10 cellular contexts compared by ENCODE assay signal in the genomic region with DNA sequence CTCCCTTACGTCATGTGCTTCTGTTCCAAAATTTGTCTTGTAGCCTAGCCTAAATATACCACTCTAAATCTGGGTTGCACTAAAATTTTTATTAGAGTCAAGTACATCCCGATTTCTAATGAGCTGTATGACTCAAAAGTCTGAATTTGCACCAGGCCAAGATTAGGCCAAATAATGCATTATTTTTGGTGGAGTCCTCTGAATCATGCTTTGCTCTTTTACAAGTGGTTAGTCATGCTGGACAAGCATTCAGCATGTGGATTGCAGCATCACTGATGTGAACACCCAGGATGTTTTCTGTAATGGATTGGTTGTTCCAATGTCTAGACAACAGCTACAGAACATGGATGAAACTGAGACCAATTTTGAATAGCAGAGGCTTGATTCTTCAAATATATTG. TPM values are rescaled to one million over a fixed set of nuclear protein-coding genes. Genes with fewer than 3 reads are reported as not detected.
DNase-seq lines count a peak whose midpoint lies in the region; ATAC-seq and TF ChIP-seq lines count a peak whose summit lies in the region.
"Had no signal": no experiment of that assay in that cellular context is flagged by ENCODE, and none has a peak within 500 bp of the region (broad histone marks: within the 10 kb centered on the region; RNA-seq: fewer than 3 reads in every experiment).

No MANE protein-coding gene starts in this region.

- no peak overlapping the region for H3K18ac ChIP-seq in mesenchymal stem cell (ENCODE audit: low read depth in 1 of 2, low read length in 2 of 2)

- H3K4me2 ChIP-seq in mesenchymal stem cell (ENCODE audit: low read length, poor library complexity, severe bottlenecking), result no peak overlapping the region

- no peak overlapping the region for H3K14ac ChIP-seq in mesenchymal stem cell (ENCODE audit: low read length in 2 of 2)

- peaks cover 19% of the 10 kb centered on the region for H3K79me1 ChIP-seq in mesenchymal stem cell (replicated peaks; ENCODE audit: low read length, poor library complexity, severe bottlenecking)

- TF ChIP-seq CTCF in dorsolateral prefrontal cortex (IDR thresholded peaks at IDR 0.05 in 54 of 56, conservative IDR thresholded peaks at IDR 0.05 in 2 of 56; ENCODE audit: low read depth in 1 of 56, partially characterized antibody in 56 of 56) (no peak), vagina (IDR thresholded peaks at IDR 0.05) (no peak)

- H3K9ac ChIP-seq in mesenchymal stem cell (ENCODE audit: low read length), result peak overlapping the region; percentile 87

- no peak overlapping the region for H2BK12ac ChIP-seq in mesenchymal stem cell (ENCODE audit: low read length in 2 of 2)

- H3K36me3 ChIP-seq in mesenchymal stem cell (ENCODE audit: control insufficient read depth in 1 of 2, insufficient read depth in 2 of 2, low read depth in 1 of 2, low read length in 2 of 2), result peaks cover 28 to 69% of the 10 kb centered on the region in 2 experiments
- peaks cover 0 to 31% of the 10 kb centered on the region in 2 donors for H3K36me3 ChIP-seq in vagina

- intact Hi-C loops in dorsolateral prefrontal cortex (cut with DNase I), result no loop called here
- intact Hi-C loops in vagina (cut with DNase I), result loop anchor here (5.0 to 10.0 kb wide), 2 partner anchors 59 to 142 kb away; no protein-coding TSS in a partner anchor

- no peak overlapping the region for H3K23ac ChIP-seq in mesenchymal stem cell (ENCODE audit: low read length in 2 of 2)

- H2BK120ac ChIP-seq in mesenchymal stem cell (ENCODE audit: low read depth, low read length), result no peak overlapping the region

- ATAC-seq in HG03135 (IDR thresholded peaks at IDR 0.05; ENCODE audit: unreplicated experiment) (no peak), GM19328 (IDR thresholded peaks at IDR 0.05; ENCODE audit: unreplicated experiment) (no peak)

- H3K4me1 ChIP-seq in mesenchymal stem cell (ENCODE audit: control insufficient read depth, insufficient read depth, low read depth, low read length) (peaks cover 13% of the 10 kb centered on the region), vagina (peaks cover 48% of the 10 kb centered on the region)

- no peak overlapping the region for H4K8ac ChIP-seq in mesenchymal stem cell (ENCODE audit: low read length)

- H2BK5ac ChIP-seq in mesenchymal stem cell (ENCODE audit: low read depth, low read length, poor library complexity, severe bottlenecking), result no peak overlapping the region

- 65% methylated on average over 2 of the region's 2 CpGs for WGBS in mesenchymal stem cell

- in situ Hi-C loops in G401 (cut with HindIII; ENCODE audit: low sequenced_read_pairs), result no loop called here

- H2AFZ ChIP-seq in mesenchymal stem cell (ENCODE audit: low read depth, low read length), result no peak overlapping the region

- H2AK5ac ChIP-seq in mesenchymal stem cell (ENCODE audit: low read length, severe bottlenecking), result no peak overlapping the region

- H3K9me3 ChIP-seq in mesenchymal stem cell (ENCODE audit: control insufficient read depth, low read length) (no peaks in the 10 kb centered on the region), vagina (peaks cover 3% of the 10 kb centered on the region)

- no peak for TF ChIP-seq POLR2A in vagina (IDR thresholded peaks at IDR 0.05)

- DNase-seq in DMS53 (lab: John Stamatoyannopoulos, UW) (peak; percentile 28), DMS53 treated with DMSO at 0.1 percent for 48 hours (lab: John Stamatoyannopoulos, UW; ENCODE audit: unreplicated experiment) (no peak), dorsolateral prefrontal cortex (peak in 1 of 10 donors; percentile 40), mesenchymal stem cell (peak; percentile 94), vagina (ENCODE audit: extremely low spot score in 2 of 2) (no peak), G401 (ENCODE audit: low spot score) (no peak)
- DNase-seq: activated gamma-delta T cell had no signal

- H3K27ac ChIP-seq in dorsolateral prefrontal cortex, result peak overlapping the region; percentile 43 to 94 (median 86)
- H3K27ac ChIP-seq in mesenchymal stem cell (ENCODE audit: low read length, poor library complexity, severe bottlenecking), result peak overlapping the region; percentile 37
- H3K27ac ChIP-seq in vagina, result peak overlapping the region; percentile 82
- H3K27ac ChIP-seq: 22Rv1 had no signal

- H3K4ac ChIP-seq in mesenchymal stem cell (ENCODE audit: low read depth in 1 of 2, low read length in 2 of 2), result no peak overlapping the region

- no peak overlapping the region for H3K4me3 ChIP-seq in dorsolateral prefrontal cortex
- H3K4me3 ChIP-seq in mesenchymal stem cell (ENCODE audit: insufficient read depth in 1 of 2, low read depth in 1 of 2, low read length in 2 of 2), result no peak overlapping the region
- no peak overlapping the region for H3K4me3 ChIP-seq in vagina

- H2BK15ac ChIP-seq in mesenchymal stem cell (ENCODE audit: low read depth, poor library complexity, severe bottlenecking), result no peak overlapping the region

- H4K91ac ChIP-seq in mesenchymal stem cell (ENCODE audit: low read length), result no peak overlapping the region

- H3K27me3 ChIP-seq in dorsolateral prefrontal cortex, result no peaks in the 10 kb centered on the region
- no peaks in the 10 kb centered on the region for H3K27me3 ChIP-seq in mesenchymal stem cell (ENCODE audit: control insufficient read depth in 1 of 2, insufficient read depth in 1 of 2, low read length in 2 of 2)
- no peaks in the 10 kb centered on the region for H3K27me3 ChIP-seq in vagina

RNA-seq across cellular contexts. Expression of a gene that starts 23.7 kb away (rescaled TPM):
- total RNA-seq in dorsolateral prefrontal cortex (10 to 100 TPM; 24.8 to 61.5 (median 37.8) TPM), vagina (47.6 TPM)
- polyA plus RNA-seq in mesenchymal stem cell (2013, experiment 1 of 2), result 91.3 TPM
- polyA plus RNA-seq in mesenchymal stem cell (2013, experiment 2 of 2), result 90.4 TPM
- 44.1 and 44.6 TPM in 2 replicates for total RNA-seq in G401 (2014; rRNA removed; shearing (Covaris generic))

RNA-seq across cellular contexts. Expression of a gene that starts 24.4 kb away (rescaled TPM):
- total RNA-seq in dorsolateral prefrontal cortex (under 1 TPM in 2 of 120 experiments, not detected in 118; 0.45 to 0.73 TPM), vagina (not detected)
- not detected for polyA plus RNA-seq in mesenchymal stem cell (2013, experiment 1 of 2)
- polyA plus RNA-seq in mesenchymal stem cell (2013, experiment 2 of 2), result not detected
- not detected in 2 replicates for total RNA-seq in G401 (2014; rRNA removed; shearing (Covaris generic))

Comparison
In these comparisons a context has a peak if more than half of its experiments do, and no peak if none do; other contexts are left out.
1. DNase-seq: peak in DMS53 (single experiment) and mesenchymal stem cell (single experiment); none in DMS53 treated with DMSO at 0.1 percent for 48 hours (single experiment), vagina (0 of 2) and G401 (single experiment).
2. Peak in every context shown above with its lines, with median percentiles within 50 percentile points of each other: H3K27ac ChIP-seq.